In the genomic region with DNA sequence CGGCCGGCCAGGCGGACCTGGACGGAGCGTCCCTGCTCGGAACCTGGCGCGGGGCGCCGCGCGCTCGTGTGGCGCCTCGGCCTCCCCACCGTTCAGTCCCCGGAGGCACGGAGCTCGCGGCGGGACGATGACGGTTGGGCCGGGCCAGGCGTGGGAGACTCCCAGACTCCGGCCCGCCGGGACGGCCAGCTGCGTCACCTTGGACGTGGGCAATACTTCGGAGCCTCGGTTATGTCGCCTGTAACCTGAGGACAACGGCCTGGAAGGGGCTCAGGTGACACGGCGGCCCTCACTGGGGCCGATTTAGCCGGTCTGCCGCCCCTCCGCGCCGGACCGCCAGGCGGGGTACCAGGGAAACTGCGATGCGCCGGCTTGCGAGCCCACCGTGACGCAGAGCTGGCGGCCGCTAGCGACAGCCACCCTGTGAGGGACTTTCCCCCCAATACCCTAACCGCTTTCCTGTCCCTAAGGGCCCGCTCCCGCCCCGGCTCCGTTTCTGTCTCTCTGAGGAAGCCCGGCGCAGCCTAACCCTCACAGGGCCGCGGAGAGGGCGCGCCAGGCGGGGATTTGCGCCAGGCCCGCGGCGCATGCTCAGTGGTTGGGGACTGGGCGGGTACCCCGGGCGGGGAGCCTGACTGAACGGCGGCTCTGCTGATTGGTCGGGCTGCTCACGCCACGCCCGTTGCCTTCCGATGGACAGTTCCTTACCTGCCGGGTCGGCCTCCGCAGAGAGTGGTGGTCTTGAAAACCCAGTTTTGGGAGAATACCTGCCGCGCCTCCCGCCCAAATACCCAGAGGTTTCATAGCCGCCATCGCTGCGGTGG, we compare ENCODE assay signal across 1 cellular context.
TF ChIP-seq lines count a peak whose summit lies in the region.

No MANE protein-coding gene starts in this region.

TF ChIP-seq in HepG2, 621 proteins besides CTCF, POLR2A, EP300 and RAD21 (continued from another document):
- TF ChIP-seq ZNF333 (CRISPR knock-in tag; IDR thresholded peaks at IDR 0.05; ENCODE audit: borderline replicate concordance) (0 out of 2 replicates have a peak, but pooled peaks have one; percentile 19), ZNF772 (CRISPR knock-in tag; IDR thresholded peaks at IDR 0.05) (no peak), ZNF205 (CRISPR knock-in tag; IDR thresholded peaks at IDR 0.05) (no peak), ZNF792 (CRISPR knock-in tag; IDR thresholded peaks at IDR 0.05) (no peak), MEIS1 (CRISPR knock-in tag; IDR thresholded peaks at IDR 0.05; ENCODE audit: borderline replicate concordance) (0 out of 2 replicates have a peak, but pooled peaks have one; percentile 30), TOPORS (CRISPR knock-in tag; IDR thresholded peaks at IDR 0.05) (no peak), ZSCAN9 (CRISPR knock-in tag; IDR thresholded peaks at IDR 0.05; ENCODE audit: borderline replicate concordance) (no peak), RNF2 (conservative IDR thresholded peaks at IDR 0.05; ENCODE audit: low read depth) (no peak), MZF1 (CRISPR knock-in tag; IDR thresholded peaks at IDR 0.05; ENCODE audit: borderline replicate concordance) (no peak), ZNF337 (CRISPR knock-in tag; IDR thresholded peaks at IDR 0.05; ENCODE audit: borderline replicate concordance, low read depth) (no peak), ZNF3 (CRISPR knock-in tag; IDR thresholded peaks at IDR 0.05) (no peak), NR2F6 (IDR thresholded peaks at IDR 0.05) (no peak), NR2F6 (CRISPR knock-in tag; IDR thresholded peaks at IDR 0.05) (no peak), HMG20A (CRISPR knock-in tag; IDR thresholded peaks at IDR 0.05; ENCODE audit: borderline replicate concordance) (no peak), RFX1 (IDR thresholded peaks at IDR 0.05) (no peak), ZZZ3 (CRISPR knock-in tag; IDR thresholded peaks at IDR 0.05; ENCODE audit: borderline replicate concordance) (no peak), KLF9 (CRISPR knock-in tag; IDR thresholded peaks at IDR 0.05; ENCODE audit: low read depth) (no peak), MED13 (CRISPR knock-in tag; IDR thresholded peaks at IDR 0.05) (no peak), CEBPB (IDR thresholded peaks at IDR 0.05; ENCODE audit: borderline replicate concordance, low read depth, low read length) (no peak), MXD4 (CRISPR knock-in tag; IDR thresholded peaks at IDR 0.05) (no peak), ZNF121 (CRISPR knock-in tag; IDR thresholded peaks at IDR 0.05) (0 out of 2 replicates have a peak, but pooled peaks have one; percentile 36), HIVEP1 (CRISPR knock-in tag; IDR thresholded peaks at IDR 0.05) (no peak), NCOR1 (IDR thresholded peaks at IDR 0.05; ENCODE audit: borderline replicate concordance, low read length) (no peak)
- TF ChIP-seq, protein P1, sequence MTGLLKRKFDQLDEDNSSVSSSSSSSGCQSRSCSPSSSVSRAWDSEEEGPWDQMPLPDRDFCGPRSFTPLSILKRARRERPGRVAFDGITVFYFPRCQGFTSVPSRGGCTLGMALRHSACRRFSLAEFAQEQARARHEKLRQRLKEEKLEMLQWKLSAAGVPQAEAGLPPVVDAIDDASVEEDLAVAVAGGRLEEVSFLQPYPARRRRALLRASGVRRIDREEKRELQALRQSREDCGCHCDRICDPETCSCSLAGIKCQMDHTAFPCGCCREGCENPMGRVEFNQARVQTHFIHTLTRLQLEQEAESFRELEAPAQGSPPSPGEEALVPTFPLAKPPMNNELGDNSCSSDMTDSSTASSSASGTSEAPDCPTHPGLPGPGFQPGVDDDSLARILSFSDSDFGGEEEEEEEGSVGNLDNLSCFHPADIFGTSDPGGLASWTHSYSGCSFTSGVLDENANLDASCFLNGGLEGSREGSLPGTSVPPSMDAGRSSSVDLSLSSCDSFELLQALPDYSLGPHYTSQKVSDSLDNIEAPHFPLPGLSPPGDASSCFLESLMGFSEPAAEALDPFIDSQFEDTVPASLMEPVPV (CRISPR knock-in tag; IDR thresholded peaks at IDR 0.05) = no peak
- TF ChIP-seq, protein P2, sequence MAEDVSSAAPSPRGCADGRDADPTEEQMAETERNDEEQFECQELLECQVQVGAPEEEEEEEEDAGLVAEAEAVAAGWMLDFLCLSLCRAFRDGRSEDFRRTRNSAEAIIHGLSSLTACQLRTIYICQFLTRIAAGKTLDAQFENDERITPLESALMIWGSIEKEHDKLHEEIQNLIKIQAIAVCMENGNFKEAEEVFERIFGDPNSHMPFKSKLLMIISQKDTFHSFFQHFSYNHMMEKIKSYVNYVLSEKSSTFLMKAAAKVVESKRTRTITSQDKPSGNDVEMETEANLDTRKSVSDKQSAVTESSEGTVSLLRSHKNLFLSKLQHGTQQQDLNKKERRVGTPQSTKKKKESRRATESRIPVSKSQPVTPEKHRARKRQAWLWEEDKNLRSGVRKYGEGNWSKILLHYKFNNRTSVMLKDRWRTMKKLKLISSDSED (CRISPR knock-in tag; IDR thresholded peaks at IDR 0.05) = no peak
- TF ChIP-seq, protein P3, sequence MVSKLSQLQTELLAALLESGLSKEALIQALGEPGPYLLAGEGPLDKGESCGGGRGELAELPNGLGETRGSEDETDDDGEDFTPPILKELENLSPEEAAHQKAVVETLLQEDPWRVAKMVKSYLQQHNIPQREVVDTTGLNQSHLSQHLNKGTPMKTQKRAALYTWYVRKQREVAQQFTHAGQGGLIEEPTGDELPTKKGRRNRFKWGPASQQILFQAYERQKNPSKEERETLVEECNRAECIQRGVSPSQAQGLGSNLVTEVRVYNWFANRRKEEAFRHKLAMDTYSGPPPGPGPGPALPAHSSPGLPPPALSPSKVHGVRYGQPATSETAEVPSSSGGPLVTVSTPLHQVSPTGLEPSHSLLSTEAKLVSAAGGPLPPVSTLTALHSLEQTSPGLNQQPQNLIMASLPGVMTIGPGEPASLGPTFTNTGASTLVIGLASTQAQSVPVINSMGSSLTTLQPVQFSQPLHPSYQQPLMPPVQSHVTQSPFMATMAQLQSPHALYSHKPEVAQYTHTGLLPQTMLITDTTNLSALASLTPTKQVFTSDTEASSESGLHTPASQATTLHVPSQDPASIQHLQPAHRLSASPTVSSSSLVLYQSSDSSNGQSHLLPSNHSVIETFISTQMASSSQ (IDR thresholded peaks at IDR 0.05; ENCODE audit: low read depth) = no peak
- TF ChIP-seq, protein P3 (CRISPR knock-in tag; IDR thresholded peaks at IDR 0.05; ENCODE audit: borderline replicate concordance) = no peak
- TF ChIP-seq, protein P4, sequence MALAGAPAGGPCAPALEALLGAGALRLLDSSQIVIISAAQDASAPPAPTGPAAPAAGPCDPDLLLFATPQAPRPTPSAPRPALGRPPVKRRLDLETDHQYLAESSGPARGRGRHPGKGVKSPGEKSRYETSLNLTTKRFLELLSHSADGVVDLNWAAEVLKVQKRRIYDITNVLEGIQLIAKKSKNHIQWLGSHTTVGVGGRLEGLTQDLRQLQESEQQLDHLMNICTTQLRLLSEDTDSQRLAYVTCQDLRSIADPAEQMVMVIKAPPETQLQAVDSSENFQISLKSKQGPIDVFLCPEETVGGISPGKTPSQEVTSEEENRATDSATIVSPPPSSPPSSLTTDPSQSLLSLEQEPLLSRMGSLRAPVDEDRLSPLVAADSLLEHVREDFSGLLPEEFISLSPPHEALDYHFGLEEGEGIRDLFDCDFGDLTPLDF (CRISPR knock-in tag; IDR thresholded peaks at IDR 0.05) = peak; percentile 70
- TF ChIP-seq, protein P5, sequence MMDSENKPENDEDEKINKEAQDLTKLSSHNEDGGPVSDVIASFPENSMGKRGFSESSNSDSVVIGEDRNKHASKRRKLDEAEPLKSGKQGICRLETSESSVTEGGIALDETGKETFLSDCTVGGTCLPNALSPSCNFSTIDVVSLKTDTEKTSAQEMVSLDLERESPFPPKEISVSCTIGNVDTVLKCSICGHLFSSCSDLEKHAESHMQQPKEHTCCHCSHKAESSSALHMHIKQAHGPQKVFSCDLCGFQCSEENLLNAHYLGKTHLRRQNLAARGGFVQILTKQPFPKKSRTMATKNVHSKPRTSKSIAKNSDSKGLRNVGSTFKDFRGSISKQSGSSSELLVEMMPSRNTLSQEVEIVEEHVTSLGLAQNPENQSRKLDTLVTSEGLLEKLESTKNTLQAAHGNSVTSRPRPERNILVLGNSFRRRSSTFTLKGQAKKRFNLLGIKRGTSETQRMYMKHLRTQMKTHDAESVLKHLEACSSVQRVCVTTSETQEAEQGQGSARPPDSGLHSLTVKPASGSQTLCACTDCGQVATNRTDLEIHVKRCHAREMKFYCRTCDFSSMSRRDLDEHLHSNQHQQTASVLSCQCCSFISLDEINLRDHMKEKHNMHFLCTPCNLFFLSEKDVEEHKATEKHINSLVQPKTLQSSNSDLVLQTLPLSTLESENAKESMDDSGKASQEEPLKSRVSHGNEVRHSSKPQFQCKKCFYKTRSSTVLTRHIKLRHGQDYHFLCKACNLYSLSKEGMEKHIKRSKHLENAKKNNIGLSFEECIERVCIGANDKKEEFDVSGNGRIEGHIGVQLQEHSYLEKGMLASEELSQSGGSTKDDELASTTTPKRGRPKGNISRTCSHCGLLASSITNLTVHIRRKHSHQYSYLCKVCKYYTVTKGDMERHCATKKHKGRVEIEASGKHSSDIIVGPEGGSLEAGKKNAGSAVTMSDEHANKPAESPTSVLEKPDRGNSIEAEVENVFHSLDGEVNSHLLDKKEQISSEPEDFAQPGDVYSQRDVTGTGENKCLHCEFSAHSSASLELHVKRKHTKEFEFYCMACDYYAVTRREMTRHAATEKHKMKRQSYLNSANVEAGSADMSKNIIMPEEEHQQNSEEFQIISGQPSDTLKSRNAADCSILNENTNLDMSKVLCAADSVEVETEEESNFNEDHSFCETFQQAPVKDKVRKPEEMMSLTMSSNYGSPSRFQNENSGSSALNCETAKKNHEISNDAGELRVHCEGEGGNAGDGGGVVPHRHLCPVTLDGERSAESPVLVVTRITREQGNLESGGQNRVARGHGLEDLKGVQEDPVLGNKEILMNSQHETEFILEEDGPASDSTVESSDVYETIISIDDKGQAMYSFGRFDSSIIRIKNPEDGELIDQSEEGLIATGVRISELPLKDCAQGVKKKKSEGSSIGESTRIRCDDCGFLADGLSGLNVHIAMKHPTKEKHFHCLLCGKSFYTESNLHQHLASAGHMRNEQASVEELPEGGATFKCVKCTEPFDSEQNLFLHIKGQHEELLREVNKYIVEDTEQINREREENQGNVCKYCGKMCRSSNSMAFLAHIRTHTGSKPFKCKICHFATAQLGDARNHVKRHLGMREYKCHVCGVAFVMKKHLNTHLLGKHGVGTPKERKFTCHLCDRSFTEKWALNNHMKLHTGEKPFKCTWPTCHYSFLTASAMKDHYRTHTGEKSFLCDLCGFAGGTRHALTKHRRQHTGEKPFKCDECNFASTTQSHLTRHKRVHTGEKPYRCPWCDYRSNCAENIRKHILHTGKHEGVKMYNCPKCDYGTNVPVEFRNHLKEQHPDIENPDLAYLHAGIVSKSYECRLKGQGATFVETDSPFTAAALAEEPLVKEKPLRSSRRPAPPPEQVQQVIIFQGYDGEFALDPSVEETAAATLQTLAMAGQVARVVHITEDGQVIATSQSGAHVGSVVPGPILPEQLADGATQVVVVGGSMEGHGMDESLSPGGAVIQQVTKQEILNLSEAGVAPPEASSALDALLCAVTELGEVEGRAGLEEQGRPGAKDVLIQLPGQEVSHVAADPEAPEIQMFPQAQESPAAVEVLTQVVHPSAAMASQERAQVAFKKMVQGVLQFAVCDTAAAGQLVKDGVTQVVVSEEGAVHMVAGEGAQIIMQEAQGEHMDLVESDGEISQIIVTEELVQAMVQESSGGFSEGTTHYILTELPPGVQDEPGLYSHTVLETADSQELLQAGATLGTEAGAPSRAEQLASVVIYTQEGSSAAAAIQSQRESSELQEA (CRISPR knock-in tag; IDR thresholded peaks at IDR 0.05; ENCODE audit: not compliant biosample characterization) = peak; percentile 45
- TF ChIP-seq, protein P6, sequence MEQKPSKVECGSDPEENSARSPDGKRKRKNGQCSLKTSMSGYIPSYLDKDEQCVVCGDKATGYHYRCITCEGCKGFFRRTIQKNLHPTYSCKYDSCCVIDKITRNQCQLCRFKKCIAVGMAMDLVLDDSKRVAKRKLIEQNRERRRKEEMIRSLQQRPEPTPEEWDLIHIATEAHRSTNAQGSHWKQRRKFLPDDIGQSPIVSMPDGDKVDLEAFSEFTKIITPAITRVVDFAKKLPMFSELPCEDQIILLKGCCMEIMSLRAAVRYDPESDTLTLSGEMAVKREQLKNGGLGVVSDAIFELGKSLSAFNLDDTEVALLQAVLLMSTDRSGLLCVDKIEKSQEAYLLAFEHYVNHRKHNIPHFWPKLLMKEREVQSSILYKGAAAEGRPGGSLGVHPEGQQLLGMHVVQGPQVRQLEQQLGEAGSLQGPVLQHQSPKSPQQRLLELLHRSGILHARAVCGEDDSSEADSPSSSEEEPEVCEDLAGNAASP (CRISPR knock-in tag; IDR thresholded peaks at IDR 0.05; ENCODE audit: borderline replicate concordance) = no peak
- TF ChIP-seq, protein P7, sequence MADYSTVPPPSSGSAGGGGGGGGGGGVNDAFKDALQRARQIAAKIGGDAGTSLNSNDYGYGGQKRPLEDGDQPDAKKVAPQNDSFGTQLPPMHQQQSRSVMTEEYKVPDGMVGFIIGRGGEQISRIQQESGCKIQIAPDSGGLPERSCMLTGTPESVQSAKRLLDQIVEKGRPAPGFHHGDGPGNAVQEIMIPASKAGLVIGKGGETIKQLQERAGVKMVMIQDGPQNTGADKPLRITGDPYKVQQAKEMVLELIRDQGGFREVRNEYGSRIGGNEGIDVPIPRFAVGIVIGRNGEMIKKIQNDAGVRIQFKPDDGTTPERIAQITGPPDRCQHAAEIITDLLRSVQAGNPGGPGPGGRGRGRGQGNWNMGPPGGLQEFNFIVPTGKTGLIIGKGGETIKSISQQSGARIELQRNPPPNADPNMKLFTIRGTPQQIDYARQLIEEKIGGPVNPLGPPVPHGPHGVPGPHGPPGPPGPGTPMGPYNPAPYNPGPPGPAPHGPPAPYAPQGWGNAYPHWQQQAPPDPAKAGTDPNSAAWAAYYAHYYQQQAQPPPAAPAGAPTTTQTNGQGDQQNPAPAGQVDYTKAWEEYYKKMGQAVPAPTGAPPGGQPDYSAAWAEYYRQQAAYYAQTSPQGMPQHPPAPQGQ (CRISPR knock-in tag; IDR thresholded peaks at IDR 0.05; ENCODE audit: borderline replicate concordance) = no peak
